In the genomic region with DNA sequence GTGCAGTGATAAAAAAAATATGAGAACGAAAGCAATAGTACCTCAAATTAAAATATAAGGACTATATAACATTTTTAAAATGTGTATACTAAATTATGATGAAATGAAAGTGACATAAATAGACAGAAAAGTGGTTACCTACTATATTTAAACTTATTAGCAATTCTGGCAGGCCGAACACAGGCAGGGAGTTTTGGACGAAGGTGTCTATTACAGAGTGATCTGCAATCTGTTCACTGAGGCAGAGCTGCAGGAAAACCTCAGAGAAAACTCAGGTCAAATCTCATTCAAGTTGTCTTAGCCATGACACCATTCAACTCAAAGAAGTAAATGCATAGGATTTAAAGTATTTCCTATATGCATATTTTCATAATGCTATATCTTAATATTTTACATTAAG, we compare ENCODE assay signal across 30 cellular contexts.
"Had no signal": no experiment of that assay in that cellular context is flagged by ENCODE, and none has a peak within 500 bp of the region (broad histone marks: within the 10 kb centered on the region; RNA-seq: fewer than 3 reads in every experiment).

No MANE protein-coding gene starts in this region.

- H3K27ac ChIP-seq: adrenal gland, ascending aorta, body of pancreas, brain microvascular endothelial cell, breast epithelium, cardiac muscle cell had no signal

- H3K27me3 ChIP-seq: adrenal gland, ascending aorta, body of pancreas, brain microvascular endothelial cell, breast epithelium, cardiac muscle cell had no signal

- DNase-seq: activated effector memory CD4-positive, alpha-beta T cell treated with anti-CD3 and anti-CD28 coated beads, Interleukin-2, amount 50 U/mL, for 16 hours; activated effector memory CD4-positive, alpha-beta T cell treated with Interleukin-2 at 50 U/mL for 16 hours; activated gamma-delta T cell; activated gamma-delta T cell treated with Interleukin-2 at 50 U/mL for 16 hours; activated naive CD4-positive, alpha-beta T cell; activated naive CD4-positive, alpha-beta T cell treated with anti-CD3 and anti-CD28 coated beads for 36 hours; activated naive CD4-positive, alpha-beta T cell treated with anti-CD3 and anti-CD28 coated beads, Interleukin-2, amount 10 ng/mL, durations not matched to agents 7 days and 5 days; activated naive CD4-positive, alpha-beta T cell treated with anti-CD3 and anti-CD28 coated beads, Interleukin-2, amount 50 U/mL, for 16 hours; activated naive CD4-positive, alpha-beta T cell treated with Interleukin-2 at 50 U/mL for 16 hours; activated naive CD8-positive, alpha-beta T cell treated with anti-CD3 and anti-CD28 coated beads for 36 hours; activated naive CD8-positive, alpha-beta T cell treated with anti-CD3 and anti-CD28 coated beads, Interleukin-2, amount 10 ng/mL, durations not matched to agents 7 days and 5 days; activated naive CD8-positive, alpha-beta T cell treated with anti-CD3 and anti-CD28 coated beads, Interleukin-2, amount 50 U/mL, for 24 hours; activated T-cell treated with anti-CD3 and anti-CD28 coated beads, Interleukin-2, amount 50 U/mL, for 24 hours; activated T-cell treated with anti-CD3 and anti-CD28 coated beads, Interleukin-2, amount 50 U/mL, for 4 hours; activated T-cell treated with anti-CD3 and anti-CD28 coated beads, Interleukin-2, amount 50 U/mL, for 48 hours; activated T-cell treated with anti-CD3 and anti-CD28 coated beads, Interleukin-2, amount 50 U/mL, for 72 hours; adrenal gland; amniotic stem cell; anterior cingulate cortex; aorta; body of pancreas; brain microvascular endothelial cell; caudate nucleus; central memory CD4-positive, alpha-beta T cell; cerebellar nuclear complex had no signal

- H3K4me1 ChIP-seq: adrenal gland, ascending aorta, body of pancreas, breast epithelium had no signal

- H3K4me3 ChIP-seq: adrenal gland, ascending aorta, body of pancreas, breast epithelium, cardiac muscle cell had no signal

- H3K9me3 ChIP-seq: adrenal gland, ascending aorta, body of pancreas had no signal

- H3K36me3 ChIP-seq: adrenal gland, ascending aorta, brain microvascular endothelial cell, breast epithelium, cardiac muscle cell had no signal

- ATAC-seq: activated naive CD4-positive, alpha-beta T cell treated with anti-CD3 and anti-CD28 coated beads, Interleukin-2, amount 50 U/mL, for 72 hours; activated naive CD8-positive, alpha-beta T cell treated with anti-CD3 and anti-CD28 coated beads, Interleukin-2, amount 50 U/mL, for 24 hours; activated T-cell treated with anti-CD3 and anti-CD28 coated beads, Interleukin-2, amount 50 U/mL, for 4 hours; activated T-cell treated with anti-CD3 and anti-CD28 coated beads, Interleukin-2, amount 50 U/mL, for 72 hours; activated T-helper 17 cell treated with anti-CD3 and anti-CD28 coated beads, Interleukin-2, amount 50 U/mL, for 72 hours; body of pancreas had no signal
